In genomic region chr1:197912739-197913494, GRCh38 we compare ENCODE assay signal across 1 cellular context.
TF ChIP-seq lines count a peak whose summit lies in the region.

No MANE protein-coding gene starts in this region.

TF ChIP-seq in H1, 55 proteins besides CTCF, POLR2A, EP300 and RAD21:
- TF ChIP-seq TCF12 (IDR thresholded peaks at IDR 0.05; ENCODE audit: low read depth, low read length) = no peak
- TF ChIP-seq RNF2 (IDR thresholded peaks at IDR 0.05; ENCODE audit: borderline replicate concordance, low read depth, low read length, missing control alignments, poor library complexity, severe bottlenecking) = peak; percentile 99
- no peak for TF ChIP-seq SAP30 (IDR thresholded peaks at IDR 0.05; ENCODE audit: insufficient read depth, insufficient replicate concordance, low read length)
- no peak for TF ChIP-seq YY1 (IDR thresholded peaks at IDR 0.05; ENCODE audit: low read depth, low read length)
- peak; percentile 89 for TF ChIP-seq SUZ12 (IDR thresholded peaks at IDR 0.05; ENCODE audit: low read length)
- no peak for TF ChIP-seq POLR2AphosphoS5 (IDR thresholded peaks at IDR 0.05; ENCODE audit: low read depth, low read length)
- TF ChIP-seq EZH2 (IDR thresholded peaks at IDR 0.05; ENCODE audit: low read depth, low read length, severe bottlenecking) = peak; percentile 93
- TF ChIP-seq KDM4A (IDR thresholded peaks at IDR 0.05; ENCODE audit: low read depth, low read length, severe bottlenecking) = peak; percentile 22
- no peak for TF ChIP-seq CEBPB (IDR thresholded peaks at IDR 0.05; ENCODE audit: low read depth, low read length)
- TF ChIP-seq BRCA1 (IDR thresholded peaks at IDR 0.05; ENCODE audit: low read depth, low read length) = no peak
- TF ChIP-seq CTBP2 (IDR thresholded peaks at IDR 0.05; ENCODE audit: borderline replicate concordance, insufficient read depth, insufficient read length, low read length) = peak; percentile 83
- TF ChIP-seq ASH2L (IDR thresholded peaks at IDR 0.05; ENCODE audit: low read length) = no peak
- TF ChIP-seq RBBP5 (IDR thresholded peaks at IDR 0.05; ENCODE audit: borderline replicate concordance, low read depth, low read length) = no peak; the same call in 1 of the 2 replicates
- peak; percentile 73; the same call in 1 of the 2 replicates for TF ChIP-seq CBX8 (IDR thresholded peaks at IDR 0.05; ENCODE audit: borderline replicate concordance, low read depth, low read length)
- 0 out of 2 replicates have a peak, but pooled peaks have one; percentile 26 for TF ChIP-seq SP1 (IDR thresholded peaks at IDR 0.05; ENCODE audit: low read depth, low read length)
- no peak for TF ChIP-seq PHF8 (conservative IDR thresholded peaks at IDR 0.05; ENCODE audit: low read depth, low read length)
